10 cellular contexts compared by ENCODE assay signal in the genomic region with DNA sequence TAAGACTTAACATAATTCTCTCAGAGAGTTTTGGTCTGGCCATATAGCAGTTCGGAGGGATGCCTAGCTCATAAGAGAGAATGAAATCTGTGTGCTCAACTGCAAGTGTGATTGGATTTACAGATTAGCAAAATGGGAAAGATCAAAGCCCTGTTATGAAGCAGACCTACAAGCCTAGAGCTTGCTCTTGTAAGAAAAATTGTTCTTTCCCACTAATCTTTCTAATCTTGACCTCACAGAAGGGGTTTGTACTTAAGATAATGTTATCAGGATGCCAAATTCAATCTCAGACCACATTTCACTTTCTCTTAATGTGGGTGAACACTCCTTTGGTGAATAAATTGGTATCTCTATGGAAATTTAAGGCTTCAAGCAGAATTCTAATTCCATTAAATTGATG.
"Had no signal": no experiment of that assay in that cellular context is flagged by ENCODE, and none has a peak within 500 bp of the region (broad histone marks: within the 10 kb centered on the region; RNA-seq: fewer than 3 reads in every experiment).

No MANE protein-coding gene starts in this region.

- H3K27ac ChIP-seq: HL-60, KMS-11 had no signal

- H3K36me3 Mint-ChIP-seq: IgD-negative memory B cell had no signal

- H3K4me1 Mint-ChIP-seq: IgD-negative memory B cell had no signal

- ATAC-seq: GM23338, HepG2 had no signal

- DNase-seq: H9, HCEC 1CT, KBM-7 had no signal

- H3K4me3 ChIP-seq: GM23338 had no signal

- H3K9me3 Mint-ChIP-seq: GM23338, H9 had no signal

- FAIRE-seq: H1, H54, HepG2 had no signal

- H3K27me3 Mint-ChIP-seq: IgD-negative memory B cell had no signal

- H3K27ac Mint-ChIP-seq: GM23338, H9, IgD-negative memory B cell had no signal

- H3K4me3 Mint-ChIP-seq: GM23338, H9, IgD-negative memory B cell had no signal
